ENCODE assay signal across 8 cellular contexts in the genomic region with DNA sequence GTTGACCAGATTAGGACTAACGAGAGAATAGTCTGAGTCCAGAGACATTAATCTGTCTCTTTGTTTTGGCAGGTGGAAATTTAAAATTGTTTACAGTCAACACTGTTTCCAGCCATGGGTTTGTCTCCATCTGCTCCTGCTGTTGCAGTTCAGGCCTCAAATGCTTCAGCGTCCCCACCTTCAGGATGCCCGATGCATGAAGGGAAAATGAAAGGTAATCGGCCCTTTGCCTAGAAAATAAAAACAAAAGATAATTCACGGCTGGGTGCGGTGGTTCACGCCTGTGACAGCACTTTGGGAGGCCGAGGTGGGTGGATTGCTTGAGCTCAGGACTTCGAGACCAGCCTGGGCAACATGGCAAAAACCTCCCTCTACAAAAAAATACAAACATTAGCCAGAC. TPM values are rescaled to one million over a fixed set of nuclear protein-coding genes. Genes with fewer than 3 reads are reported as not detected.
DNase-seq lines count a peak whose midpoint lies in the region; ATAC-seq and TF ChIP-seq lines count a peak whose summit lies in the region.

No MANE protein-coding gene starts in this region.

- H3K9me2 ChIP-seq in SK-N-SH, result no peaks in the 10 kb centered on the region

- H3K27ac ChIP-seq in SK-N-SH (ENCODE audit: low read depth in 2 of 2, low read length in 1 of 2) (peak overlapping the region in 1 of 2 experiments; percentile 65; a peak in 1 of 4 replicates), substantia nigra (ENCODE audit: low read depth, low read length, poor library complexity, severe bottlenecking) (peak overlapping the region; percentile 38)

- H3K36me3 Mint-ChIP-seq in activated naive CD8-positive, alpha-beta T cell treated with anti-CD3 and anti-CD28 coated beads, Interleukin-2, amount 10 ng/mL, durations not matched to agents 7 days and 5 days, result peaks cover 7% of the 10 kb centered on the region

- peak overlapping the region; percentile 81 to 98 for H3K4me3 ChIP-seq in SK-N-SH (ENCODE audit: low read depth in 2 of 2, low read length in 1 of 2)
- peak overlapping the region; percentile 94 for H3K4me3 ChIP-seq in kidney epithelial cell (ENCODE audit: low read depth, low read length)

- H3K4me2 ChIP-seq in SK-N-SH, result peak overlapping the region; percentile 79

- no peak for TF ChIP-seq RAD21 in SK-N-SH (IDR thresholded peaks at IDR 0.05; ENCODE audit: low read length)

- POLR2A ChIA-PET in SK-N-SH (lab: Yijun Ruan, JAX), result no interaction called here
- POLR2A ChIA-PET in activated naive CD8-positive, alpha-beta T cell treated with anti-CD3 and anti-CD28 coated beads, Interleukin-2, amount 10 ng/mL, durations not matched to agents 7 days and 5 days (lab: Charles Lee), result no interaction called here

- no peaks in the 10 kb centered on the region for H3K9me3 Mint-ChIP-seq in activated naive CD8-positive, alpha-beta T cell treated with anti-CD3 and anti-CD28 coated beads, Interleukin-2, amount 10 ng/mL, durations not matched to agents 7 days and 5 days

- H3K27ac Mint-ChIP-seq in activated naive CD8-positive, alpha-beta T cell treated with anti-CD3 and anti-CD28 coated beads, Interleukin-2, amount 10 ng/mL, durations not matched to agents 7 days and 5 days, result peak overlapping the region; percentile 96

- ATAC-seq in SK-N-SH treated with all-trans-retinoic acid at 6 μM for 48 hours (no peak), GM18870 (IDR thresholded peaks at IDR 0.05; ENCODE audit: unreplicated experiment) (no peak)
- no peak for ATAC-seq in activated naive CD8-positive, alpha-beta T cell treated with anti-CD3 and anti-CD28 coated beads, Interleukin-2, amount 10 ng/mL, durations not matched to agents 7 days and 5 days (ENCODE audit: low read depth)

- CTCF ChIA-PET in SK-N-SH (lab: Yijun Ruan, JAX), result interaction anchor here (0.6 kb wide), 1 partner anchor 854 kb away, joined by 3 read pairs; no protein-coding TSS in a partner anchor

- H3K27me3 ChIP-seq in SK-N-SH (ENCODE audit: insufficient read depth) (no peaks in the 10 kb centered on the region), kidney epithelial cell (ENCODE audit: control insufficient read depth, insufficient read depth, low read length) (no peaks in the 10 kb centered on the region)

- H3K36me3 ChIP-seq in SK-N-SH (replicated peaks in 1 of 2; ENCODE audit: control insufficient read depth in 1 of 2, insufficient read depth in 2 of 2, low read length in 1 of 2) (peaks cover 42 to 44% of the 10 kb centered on the region in 2 experiments), kidney epithelial cell (ENCODE audit: control insufficient read depth, insufficient read depth, low read length) (no peaks in the 10 kb centered on the region)

- no peaks in the 10 kb centered on the region for H4K20me1 ChIP-seq in SK-N-SH (ENCODE audit: insufficient read depth)

- peaks cover 8% of the 10 kb centered on the region for H3K4me1 Mint-ChIP-seq in activated naive CD8-positive, alpha-beta T cell treated with anti-CD3 and anti-CD28 coated beads, Interleukin-2, amount 10 ng/mL, durations not matched to agents 7 days and 5 days

- H3K9me3 ChIP-seq in SK-N-SH, result no peaks in the 10 kb centered on the region

- peak overlapping the region; percentile 77 for H3K9ac ChIP-seq in SK-N-SH

- no peak for TF ChIP-seq EP300 in SK-N-SH (IDR thresholded peaks at IDR 0.05; ENCODE audit: borderline replicate concordance in 1 of 2, low read depth in 1 of 2, low read length in 1 of 2)

- no peak overlapping the region for H3K4me3 Mint-ChIP-seq in activated naive CD8-positive, alpha-beta T cell treated with anti-CD3 and anti-CD28 coated beads, Interleukin-2, amount 10 ng/mL, durations not matched to agents 7 days and 5 days

- H2AFZ ChIP-seq in SK-N-SH (ENCODE audit: low read depth), result peak overlapping the region; percentile 49; the same call in 1 of the 2 replicates

- H3K79me2 ChIP-seq in SK-N-SH (ENCODE audit: insufficient read depth), result peaks cover 36% of the 10 kb centered on the region

- TF ChIP-seq CTCF in SK-N-SH (IDR thresholded peaks at IDR 0.05) (no peak), kidney epithelial cell (IDR thresholded peaks at IDR 0.05; ENCODE audit: insufficient read depth, low read length, poor library complexity, severe bottlenecking) (no peak)

- no peaks in the 10 kb centered on the region for H3F3A ChIP-seq in SK-N-SH (replicated peaks; ENCODE audit: insufficient read depth)

- 36% methylated on average over 9 of the region's 9 CpGs for WGBS in SK-N-SH (ENCODE audit: low lambda C conversion rate)

- H3K4me1 ChIP-seq in SK-N-SH (ENCODE audit: control insufficient read depth in 1 of 2, insufficient read depth in 2 of 2, low read depth in 1 of 2, low read length in 1 of 2), result peaks cover 0 to 12% of the 10 kb centered on the region in 2 experiments; a peak in 2 of 4 replicates

- H3K27me3 Mint-ChIP-seq in activated naive CD8-positive, alpha-beta T cell treated with anti-CD3 and anti-CD28 coated beads, Interleukin-2, amount 10 ng/mL, durations not matched to agents 7 days and 5 days, result no peaks in the 10 kb centered on the region

- no peak for DNase-seq in SK-N-SH
- no peak for DNase-seq in activated naive CD8-positive, alpha-beta T cell treated with anti-CD3 and anti-CD28 coated beads, Interleukin-2, amount 10 ng/mL, durations not matched to agents 7 days and 5 days
- DNase-seq in kidney epithelial cell (ENCODE audit: low read depth), result no peak
- DNase-seq in substantia nigra (lab: John Stamatoyannopoulos, UW), result no peak
- DNase-seq in putamen (ENCODE audit: low spot score), result no peak
- no peak for DNase-seq in NCI-H1694 (lab: John Stamatoyannopoulos, UW)

TF ChIP-seq in SK-N-SH, 30 proteins besides CTCF, POLR2A, EP300 and RAD21:
- no peak for TF ChIP-seq RFX5 (IDR thresholded peaks at IDR 0.05; ENCODE audit: low read length)
- no peak for TF ChIP-seq POLR2AphosphoS5 (IDR thresholded peaks at IDR 0.05; ENCODE audit: low read depth, low read length)
- TF ChIP-seq ELF1 (IDR thresholded peaks at IDR 0.05), result no peak
- TF ChIP-seq JUND (IDR thresholded peaks at IDR 0.05), result no peak
- no peak for TF ChIP-seq NFIC (IDR thresholded peaks at IDR 0.05; ENCODE audit: borderline replicate concordance)
- no peak for TF ChIP-seq FOXM1 (IDR thresholded peaks at IDR 0.05; ENCODE audit: low read depth)
- no peak for TF ChIP-seq YY1 (IDR thresholded peaks at IDR 0.05; ENCODE audit: low read depth)
- no peak for TF ChIP-seq SMC3 (IDR thresholded peaks at IDR 0.05; ENCODE audit: low read depth, low read length)

TF ChIP-seq in SK-N-SH treated with all-trans-retinoic acid at 6 μM for 48 hours, 23 proteins besides CTCF, POLR2A, EP300 and RAD21:
- TF ChIP-seq BACH2 (CRISPR knock-in tag; IDR thresholded peaks at IDR 0.05; ENCODE audit: borderline replicate concordance), result no peak
- no peak for TF ChIP-seq ZNF8 (CRISPR knock-in tag; IDR thresholded peaks at IDR 0.05)
- TF ChIP-seq, protein P1, sequence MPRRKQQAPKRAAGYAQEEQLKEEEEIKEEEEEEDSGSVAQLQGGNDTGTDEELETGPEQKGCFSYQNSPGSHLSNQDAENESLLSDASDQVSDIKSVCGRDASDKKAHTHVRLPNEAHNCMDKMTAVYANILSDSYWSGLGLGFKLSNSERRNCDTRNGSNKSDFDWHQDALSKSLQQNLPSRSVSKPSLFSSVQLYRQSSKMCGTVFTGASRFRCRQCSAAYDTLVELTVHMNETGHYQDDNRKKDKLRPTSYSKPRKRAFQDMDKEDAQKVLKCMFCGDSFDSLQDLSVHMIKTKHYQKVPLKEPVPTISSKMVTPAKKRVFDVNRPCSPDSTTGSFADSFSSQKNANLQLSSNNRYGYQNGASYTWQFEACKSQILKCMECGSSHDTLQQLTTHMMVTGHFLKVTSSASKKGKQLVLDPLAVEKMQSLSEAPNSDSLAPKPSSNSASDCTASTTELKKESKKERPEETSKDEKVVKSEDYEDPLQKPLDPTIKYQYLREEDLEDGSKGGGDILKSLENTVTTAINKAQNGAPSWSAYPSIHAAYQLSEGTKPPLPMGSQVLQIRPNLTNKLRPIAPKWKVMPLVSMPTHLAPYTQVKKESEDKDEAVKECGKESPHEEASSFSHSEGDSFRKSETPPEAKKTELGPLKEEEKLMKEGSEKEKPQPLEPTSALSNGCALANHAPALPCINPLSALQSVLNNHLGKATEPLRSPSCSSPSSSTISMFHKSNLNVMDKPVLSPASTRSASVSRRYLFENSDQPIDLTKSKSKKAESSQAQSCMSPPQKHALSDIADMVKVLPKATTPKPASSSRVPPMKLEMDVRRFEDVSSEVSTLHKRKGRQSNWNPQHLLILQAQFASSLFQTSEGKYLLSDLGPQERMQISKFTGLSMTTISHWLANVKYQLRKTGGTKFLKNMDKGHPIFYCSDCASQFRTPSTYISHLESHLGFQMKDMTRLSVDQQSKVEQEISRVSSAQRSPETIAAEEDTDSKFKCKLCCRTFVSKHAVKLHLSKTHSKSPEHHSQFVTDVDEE (CRISPR knock-in tag; IDR thresholded peaks at IDR 0.05), result no peak
- TF ChIP-seq ESRRG (CRISPR knock-in tag; IDR thresholded peaks at IDR 0.05), result no peak
- TF ChIP-seq PPARA (CRISPR knock-in tag; IDR thresholded peaks at IDR 0.05; ENCODE audit: borderline replicate concordance), result no peak
- no peak for TF ChIP-seq TCF4 (CRISPR knock-in tag; IDR thresholded peaks at IDR 0.05; ENCODE audit: borderline replicate concordance)
- no peak for TF ChIP-seq ZFP3 (CRISPR knock-in tag; IDR thresholded peaks at IDR 0.05)
- TF ChIP-seq, protein P2, sequence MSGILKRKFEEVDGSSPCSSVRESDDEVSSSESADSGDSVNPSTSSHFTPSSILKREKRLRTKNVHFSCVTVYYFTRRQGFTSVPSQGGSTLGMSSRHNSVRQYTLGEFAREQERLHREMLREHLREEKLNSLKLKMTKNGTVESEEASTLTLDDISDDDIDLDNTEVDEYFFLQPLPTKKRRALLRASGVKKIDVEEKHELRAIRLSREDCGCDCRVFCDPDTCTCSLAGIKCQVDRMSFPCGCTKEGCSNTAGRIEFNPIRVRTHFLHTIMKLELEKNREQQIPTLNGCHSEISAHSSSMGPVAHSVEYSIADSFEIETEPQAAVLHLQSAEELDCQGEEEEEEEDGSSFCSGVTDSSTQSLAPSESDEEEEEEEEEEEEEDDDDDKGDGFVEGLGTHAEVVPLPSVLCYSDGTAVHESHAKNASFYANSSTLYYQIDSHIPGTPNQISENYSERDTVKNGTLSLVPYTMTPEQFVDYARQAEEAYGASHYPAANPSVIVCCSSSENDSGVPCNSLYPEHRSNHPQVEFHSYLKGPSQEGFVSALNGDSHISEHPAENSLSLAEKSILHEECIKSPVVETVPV (CRISPR knock-in tag; IDR thresholded peaks at IDR 0.05), result no peak

RNA-seq across cellular contexts. Expression of a gene that starts 0.8 kb away (rescaled TPM):
- 33.7 and 40.8 TPM in 2 replicates for polyA plus RNA-seq in SK-N-SH (2012; rRNA removed)
- 42.4 and 52.5 TPM in 2 replicates for polyA plus RNA-seq in SK-N-SH (2012; cell fraction: cytosol; rRNA removed)
- polyA plus RNA-seq in SK-N-SH (2012; cell fraction: nucleus; rRNA removed), result 9.6 and 18.4 TPM in 2 replicates
- total RNA-seq in activated naive CD8-positive, alpha-beta T cell treated with anti-CD3 and anti-CD28 coated beads, Interleukin-2, amount 10 ng/mL, durations not matched to agents 7 days and 5 days, result 10 to 100 TPM; 19.3 TPM
- 16.6 and 17.0 TPM in 2 replicates for total RNA-seq in kidney epithelial cell
